Comparison of ENCODE assay signal across 21 cellular contexts in genomic region chr7:55326079-55326847, GRCh38. TPM values are rescaled to one million over a fixed set of nuclear protein-coding genes. Genes with fewer than 3 reads are reported as not detected.
DNase-seq lines count a peak whose midpoint lies in the region; ATAC-seq and TF ChIP-seq lines count a peak whose summit lies in the region.
"Had no signal": no experiment of that assay in that cellular context is flagged by ENCODE, and none has a peak within 500 bp of the region (broad histone marks: within the 10 kb centered on the region; RNA-seq: fewer than 3 reads in every experiment).

No MANE protein-coding gene starts in this region.

- peak overlapping the region in 2 of 3 donors; percentile 15 to 60 for H3K9ac ChIP-seq in skeletal muscle tissue (ENCODE audit: low read depth in 1 of 3, low read length in 3 of 3)

- H3K4me3 ChIP-seq in left ventricle myocardium inferior (no peak overlapping the region), skeletal muscle tissue (ENCODE audit: low read length in 3 of 3) (peak overlapping the region in 2 of 3 donors; percentile 37 to 41)
- H3K4me3 ChIP-seq: Peyer's patch, sigmoid colon, SJSA1 had no signal

- intact Hi-C loops in left ventricle myocardium inferior (cut with micrococcal nuclease), result no loop called here

- H3K36me3 ChIP-seq in left ventricle myocardium inferior, result no peaks in the 10 kb centered on the region
- no peaks in the 10 kb centered on the region for H3K36me3 ChIP-seq in skeletal muscle tissue (ENCODE audit: control insufficient read depth in 3 of 3, insufficient read depth in 3 of 3, low read length in 3 of 3)
- H3K36me3 ChIP-seq: Peyer's patch, sigmoid colon, SJSA1 had no signal

- H3K4me1 ChIP-seq in left ventricle myocardium inferior (peaks cover 20% of the 10 kb centered on the region), skeletal muscle tissue (ENCODE audit: control insufficient read depth in 3 of 3, insufficient read depth in 3 of 3, low read length in 3 of 3) (peaks cover 19 to 26% (median 24%) of the 10 kb centered on the region in 3 donors)
- H3K4me1 ChIP-seq: Peyer's patch, SJSA1 had no signal

- no peak for TF ChIP-seq CTCF in left ventricle myocardium inferior (IDR thresholded peaks at IDR 0.05; ENCODE audit: borderline replicate concordance)

- ATAC-seq in GM18858 (IDR thresholded peaks at IDR 0.05; ENCODE audit: unreplicated experiment), result no peak
- ATAC-seq: activated CD4-positive, CD25-positive, alpha-beta regulatory T cell treated with anti-CD3 and anti-CD28 coated beads, Interleukin-2, amount 50 U/mL, for 24 hours; activated naive CD4-positive, alpha-beta T cell treated with anti-CD3 and anti-CD28 coated beads, Interleukin-2, amount 50 U/mL, for 72 hours had no signal

- peak; percentile 3 for DNase-seq in NCI-H1092 treated with DMSO at 0.1 percent for 48 hours (lab: John Stamatoyannopoulos, UW)
- DNase-seq in NCI-H1092 (lab: John Stamatoyannopoulos, UW), result no peak
- DNase-seq in cerebellar nuclear complex (lab: John Stamatoyannopoulos, UW), result peak; percentile 23 to 83
- no peak for DNase-seq in left ventricle myocardium inferior
- DNase-seq in GM19238 (ENCODE audit: insufficient read length, low spot score), result no peak
- no peak for DNase-seq in GDM1 (lab: John Stamatoyannopoulos, UW)
- DNase-seq: 8988T; activated CD4-positive, alpha-beta T cell treated with anti-CD3 and anti-CD28 coated beads, Interleukin-2, amount 50 U/mL, for 48 hours; AML-193; CD4-positive, alpha-beta memory T cell; NCI-H1930; NCI-H526; Peyer's patch; sigmoid colon; stimulated activated CD4-positive, alpha-beta T cell treated with anti-CD3 and anti-CD28 coated beads, Interleukin-15, amount 100 ng/mL, for 24 hours; stimulated activated naive CD4-positive, alpha-beta T cell treated with Interleukin-2 at 50 U/mL for 16 hours had no signal

- peaks cover 2% of the 10 kb centered on the region for H3K9me3 ChIP-seq in left ventricle myocardium inferior (replicated peaks)
- H3K9me3 ChIP-seq in skeletal muscle tissue (ENCODE audit: control insufficient read depth in 3 of 3, low read length in 3 of 3), result no peaks in the 10 kb centered on the region
- H3K9me3 ChIP-seq: Peyer's patch, SJSA1 had no signal

- H3K27me3 ChIP-seq in left ventricle myocardium inferior (ENCODE audit: low read depth) (no peaks in the 10 kb centered on the region), skeletal muscle tissue (ENCODE audit: control insufficient read depth in 3 of 3, insufficient read depth in 3 of 3, low read length in 3 of 3) (no peaks in the 10 kb centered on the region)
- H3K27me3 ChIP-seq: Peyer's patch, sigmoid colon had no signal

- H3K27ac ChIP-seq in left ventricle myocardium inferior (replicated peaks) (peak overlapping the region; percentile 40), skeletal muscle tissue (ENCODE audit: low read depth, low read length) (peak overlapping the region; percentile 60)
- H3K27ac ChIP-seq: Peyer's patch, sigmoid colon, SJSA1 had no signal

RNA-seq across cellular contexts. Expression of gene LANCL2, which starts 38.9 kb away (rescaled TPM):
- 7.9 TPM for total RNA-seq in left ventricle myocardium inferior
- total RNA-seq in skeletal muscle tissue, result 13.0 TPM

Comparison
In these comparisons a context has a peak if more than half of its experiments do, and no peak if none do; other contexts are left out.
1. DNase-seq: peak in NCI-H1092 treated with DMSO at 0.1 percent for 48 hours (single experiment) and cerebellar nuclear complex (2 of 2); none in NCI-H1092 (single experiment), left ventricle myocardium inferior (single experiment), GM19238 (single experiment) and GDM1 (single experiment).